ENCODE assay signal across 31 cellular contexts in genomic region chr2:232476791-232477190, GRCh38. TPM values are rescaled to one million over a fixed set of nuclear protein-coding genes. Genes with fewer than 3 reads are reported as not detected.
A peak's percentile ranks its signal among the peaks of the same experiment; 100 is the strongest.
DNase-seq lines count a peak whose midpoint lies in the region; ATAC-seq, FAIRE-seq and TF ChIP-seq lines count a peak whose summit lies in the region.
"Had no signal": no experiment of that assay in that cellular context is flagged by ENCODE, and none has a peak within 500 bp of the region (broad histone marks: within the 10 kb centered on the region; RNA-seq: fewer than 3 reads in every experiment).

No MANE protein-coding gene starts in this region.

- DNase-seq in activated CD4-positive, CD25-positive, alpha-beta regulatory T cell treated with anti-CD3 and anti-CD28 coated beads, Interleukin-2, amount 50 U/mL, for 72 hours = peak; percentile 26
- DNase-seq in activated CD4-positive, CD25-positive, alpha-beta regulatory T cell (lab: John Stamatoyannopoulos, UW) = no peak
- DNase-seq in right lobe of liver (peak; percentile 6 to 50 (median 28)), HepG2 (ENCODE audit: low spot score) (no peak), mesenteric fat pad (ENCODE audit: low spot score) (peak; percentile 57), upper lobe of right lung (peak; percentile 40), NCI-H2227 treated with DMSO at 0.1 percent for 48 hours (lab: John Stamatoyannopoulos, UW) (no peak), putamen (ENCODE audit: low spot score) (no peak)
- DNase-seq: AML-193, C1 segment of cervical spinal cord, Calu3, DMS153, GM23248, H9, HFFc6, KG1, NCI-H1092, NCI-H1436 treated with DMSO at 0.1 percent for 48 hours, NCI-H1930, NCI-H2171, NCI-H524 treated with DMSO at 0.1 percent for 48 hours, NCI-H82 had no signal

- intact Hi-C loops in right lobe of liver (cut with DNase I) (no loop called here), HepG2 (cut with micrococcal nuclease; ENCODE audit: unreplicated experiment) (loop anchor here (5.0 kb wide), 1 partner anchor 46 kb away; the partner anchor contains the start of gene PRSS56), upper lobe of right lung (cut with DNase I) (no loop called here)

- no peak overlapping the region for H2AFZ ChIP-seq in HepG2 (ENCODE audit: low read length)
- H2AFZ ChIP-seq: GM23248 had no signal

- H3K4me1 ChIP-seq in right lobe of liver (no peaks in the 10 kb centered on the region), HepG2 (ENCODE audit: insufficient read depth, low read length) (no peaks in the 10 kb centered on the region), upper lobe of right lung (no peaks in the 10 kb centered on the region)
- H3K4me1 ChIP-seq: Peyer's patch had no signal

- no peak for FAIRE-seq in HepG2 (lab: Jason Lieb, UNC)
- FAIRE-seq: GM12891 had no signal

- H3K27me3 ChIP-seq in right lobe of liver (no peaks in the 10 kb centered on the region), HepG2 (ENCODE audit: control insufficient read depth in 1 of 2, insufficient read depth in 2 of 2, low read length in 2 of 2) (peaks cover 21 to 79% of the 10 kb centered on the region in 2 experiments), upper lobe of right lung (no peaks in the 10 kb centered on the region)
- H3K27me3 ChIP-seq: Peyer's patch had no signal

- POLR2A ChIA-PET in HepG2 (lab: Yijun Ruan, JAX) = no interaction called here

- TF ChIP-seq RAD21 in HepG2 (CRISPR knock-in tag; IDR thresholded peaks at IDR 0.05) = no peak

- TF ChIP-seq EP300 in HepG2 (IDR thresholded peaks at IDR 0.05; ENCODE audit: low read depth in 2 of 2, low read length in 2 of 2) (no peak), HepG2 (CRISPR knock-in tag; IDR thresholded peaks at IDR 0.05; ENCODE audit: borderline replicate concordance) (no peak)

- H3K79me2 ChIP-seq in HepG2 (ENCODE audit: insufficient read depth, low read length) = no peaks in the 10 kb centered on the region

- 90% methylated on average over 7 of the region's 7 CpGs for WGBS in right lobe of liver (ENCODE audit: insufficient coverage, low coverage, low lambda C conversion rate, missing lambda C conversion rate)
- WGBS in HepG2 (ENCODE audit: low lambda C conversion rate) = 17% methylated on average over 1 of the region's 7 CpGs

- in situ Hi-C loops in HepG2 (cut with HindIII; ENCODE audit: extremely low pct_ligation_motif_present, low pct_unique_long_range_greater_than_20kb) = no loop called here

- ATAC-seq in right lobe of liver = no peak
- ATAC-seq in HepG2 = no peak
- no peak for ATAC-seq in upper lobe of right lung

- H3K9ac ChIP-seq in HepG2 (ENCODE audit: insufficient read depth, low read depth, low read length) = no peak overlapping the region
- H3K9ac ChIP-seq: GM23248 had no signal

- no peak overlapping the region for H3K4me2 ChIP-seq in HepG2 (ENCODE audit: low read depth, low read length)

- no TSS peak for BruUV-seq in HepG2 (replicated peaks; lab: Mats Ljungman, UMichigan)

- TF ChIP-seq POLR2A in right lobe of liver (IDR thresholded peaks at IDR 0.05) (no peak), HepG2 (IDR thresholded peaks at IDR 0.05; ENCODE audit: insufficient read depth in 1 of 2, low read depth in 2 of 2, low read length in 2 of 2) (no peak)

- H3K27ac ChIP-seq in right lobe of liver (no peak overlapping the region), HepG2 (ENCODE audit: extremely low read length, insufficient read depth, low read length) (no peak overlapping the region), upper lobe of right lung (no peak overlapping the region)
- H3K27ac ChIP-seq: 22Rv1, GM23248, HL-60, Peyer's patch had no signal

- H4K20me1 ChIP-seq in HepG2 (ENCODE audit: insufficient read depth, low read length) = no peaks in the 10 kb centered on the region; the same call in 1 of the 2 replicates

- H3K36me3 ChIP-seq in right lobe of liver (no peaks in the 10 kb centered on the region), HepG2 (replicated peaks in 1 of 2; ENCODE audit: control insufficient read depth in 1 of 2, insufficient read depth in 2 of 2, low read length in 2 of 2) (no peaks in the 10 kb centered on the region), upper lobe of right lung (no peaks in the 10 kb centered on the region)
- H3K36me3 ChIP-seq: Peyer's patch had no signal

- no peak overlapping the region for H3K4me3 ChIP-seq in right lobe of liver
- no peak overlapping the region for H3K4me3 ChIP-seq in HepG2 (replicated peaks in 1 of 3; ENCODE audit: insufficient read depth in 1 of 3, low read depth in 2 of 3, low read length in 3 of 3)
- no peak overlapping the region for H3K4me3 ChIP-seq in upper lobe of right lung
- H3K4me3 ChIP-seq: GM23248, Peyer's patch had no signal

- TF ChIP-seq CTCF in right lobe of liver (IDR thresholded peaks at IDR 0.05) = no peak
- no peak for TF ChIP-seq CTCF in HepG2 (CRISPR knock-in tag; IDR thresholded peaks at IDR 0.05)
- TF ChIP-seq CTCF in upper lobe of right lung (IDR thresholded peaks at IDR 0.05) = no peak

- H3K9me3 ChIP-seq in right lobe of liver (no peaks in the 10 kb centered on the region), HepG2 (ENCODE audit: low read length) (no peaks in the 10 kb centered on the region), upper lobe of right lung (no peaks in the 10 kb centered on the region)

- CTCF ChIA-PET in HepG2 (lab: Yijun Ruan, JAX; ENCODE audit: low intra/inter-chr PET ratio, low total read pairs) = no interaction called here

RNA-seq across cellular contexts. Expression of gene ECEL1, which starts 10.8 kb away (rescaled TPM):
- total RNA-seq in right lobe of liver = 1 to 10 TPM in 1 of 6 experiments, under 1 TPM in 3, not detected in 2; 0.22 to 1.3 (median 0.83) TPM
- not detected in 2 replicates for total RNA-seq in HepG2 (2016; rRNA removed; fragmentation: Illumina TruSeq; extraction: Trizol)
- not detected in 2 replicates for total RNA-seq in HepG2 (2016; cell fraction: cytosol; rRNA removed; fragmentation: Illumina TruSeq; extraction: Trizol; ENCODE audit: low read depth)
- not detected in 2 replicates for total RNA-seq in HepG2 (2016; cell fraction: insoluble cytoplasmic fraction; rRNA removed; fragmentation: Illumina TruSeq; extraction: Trizol)
- not detected in 2 replicates for total RNA-seq in HepG2 (2016; cell fraction: membrane; rRNA removed; fragmentation: Illumina TruSeq; extraction: Trizol)
- total RNA-seq in HepG2 (2016; cell fraction: nucleus; rRNA removed; fragmentation: Illumina TruSeq; extraction: Trizol) = not detected in 2 replicates
- polyA plus RNA-seq in HepG2 (2011; rRNA removed) = not detected in 2 replicates
- 0.06 TPM in 1 of 2 replicates, not detected in the other for polyA plus RNA-seq in HepG2 (2011; cell fraction: cytosol; rRNA removed)
- polyA plus RNA-seq in HepG2 (2011; cell fraction: nucleus; rRNA removed) = 0.05 TPM in 1 of 2 replicates, not detected in the other
- polyA plus RNA-seq in HepG2 (2012) = not detected in 2 replicates
- polyA plus RNA-seq in HepG2 (2016; cell fraction: cytosol; fragmentation: Illumina TruSeq; extraction: Trizol; ENCODE audit: low read depth) = not detected in 2 replicates
- polyA plus RNA-seq in HepG2 (2016; cell fraction: insoluble cytoplasmic fraction; fragmentation: Illumina TruSeq; extraction: Trizol; ENCODE audit: low read depth) = not detected in 2 replicates
- not detected in 2 replicates for polyA plus RNA-seq in HepG2 (2016; cell fraction: membrane; fragmentation: Illumina TruSeq; extraction: Trizol; ENCODE audit: low read depth)
- polyA plus RNA-seq in HepG2 (2016; cell fraction: nucleus; fragmentation: Illumina TruSeq; extraction: Trizol; ENCODE audit: insufficient read depth, low read depth) = not detected in 2 replicates
- not detected in 2 replicates for polyA minus RNA-seq in HepG2 (2011; rRNA and poly(A)+ RNA removed; ENCODE audit: low replicate concordance)
- polyA minus RNA-seq in HepG2 (2011; cell fraction: cytosol; rRNA and poly(A)+ RNA removed) = not detected in 2 replicates
- not detected in 2 replicates for polyA minus RNA-seq in HepG2 (2011; cell fraction: nucleus; rRNA and poly(A)+ RNA removed)
- total RNA-seq in mesenteric fat pad = 0.35 TPM
- total RNA-seq in upper lobe of right lung = not detected
- total RNA-seq: Calu3; CD8-positive, alpha-beta memory T cell; HFFc6; HT-29; OCI-LY7; Peyer's patch had no signal
- polyA plus RNA-seq: AG04450; CD8-positive, alpha-beta memory T cell; GM23248 had no signal

RNA-seq across cellular contexts. Expression of gene ALPI, which starts 20.8 kb away (rescaled TPM):
- total RNA-seq in right lobe of liver (under 1 TPM in 2 of 6 experiments, not detected in 4; 0.19 to 0.25 TPM), HepG2 (2016; rRNA removed; fragmentation: Illumina TruSeq; extraction: Trizol) (not detected in 2 replicates), mesenteric fat pad (0.71 TPM), upper lobe of right lung (not detected)
- total RNA-seq in HepG2 (2016; cell fraction: cytosol; rRNA removed; fragmentation: Illumina TruSeq; extraction: Trizol; ENCODE audit: low read depth) = not detected in 2 replicates
- not detected in 2 replicates for total RNA-seq in HepG2 (2016; cell fraction: insoluble cytoplasmic fraction; rRNA removed; fragmentation: Illumina TruSeq; extraction: Trizol)
- not detected in 2 replicates for total RNA-seq in HepG2 (2016; cell fraction: membrane; rRNA removed; fragmentation: Illumina TruSeq; extraction: Trizol)
- not detected in 2 replicates for total RNA-seq in HepG2 (2016; cell fraction: nucleus; rRNA removed; fragmentation: Illumina TruSeq; extraction: Trizol)
- polyA plus RNA-seq in HepG2 (2011; rRNA removed) = 0.03 TPM in 1 of 2 replicates, not detected in the other
- 0.03 and 0.05 TPM in 2 replicates for polyA plus RNA-seq in HepG2 (2011; cell fraction: cytosol; rRNA removed)
- 0.07 TPM in 1 of 2 replicates, not detected in the other for polyA plus RNA-seq in HepG2 (2011; cell fraction: nucleus; rRNA removed)
- polyA plus RNA-seq in HepG2 (2012) = not detected in 2 replicates
- not detected in 2 replicates for polyA plus RNA-seq in HepG2 (2016; cell fraction: cytosol; fragmentation: Illumina TruSeq; extraction: Trizol; ENCODE audit: low read depth)
- polyA plus RNA-seq in HepG2 (2016; cell fraction: insoluble cytoplasmic fraction; fragmentation: Illumina TruSeq; extraction: Trizol; ENCODE audit: low read depth) = not detected in 2 replicates
- polyA plus RNA-seq in HepG2 (2016; cell fraction: membrane; fragmentation: Illumina TruSeq; extraction: Trizol; ENCODE audit: low read depth) = not detected in 2 replicates
- polyA plus RNA-seq in HepG2 (2016; cell fraction: nucleus; fragmentation: Illumina TruSeq; extraction: Trizol; ENCODE audit: insufficient read depth, low read depth) = not detected in 2 replicates
- 0.42 TPM in 1 of 2 replicates, not detected in the other for polyA minus RNA-seq in HepG2 (2011; rRNA and poly(A)+ RNA removed; ENCODE audit: low replicate concordance)
- not detected in 2 replicates for polyA minus RNA-seq in HepG2 (2011; cell fraction: cytosol; rRNA and poly(A)+ RNA removed)
- polyA minus RNA-seq in HepG2 (2011; cell fraction: nucleus; rRNA and poly(A)+ RNA removed) = not detected in 2 replicates
- total RNA-seq: Calu3; CD8-positive, alpha-beta memory T cell; G401; GM23248; H9; HFFc6; HT-29; OCI-LY7 had no signal
- polyA plus RNA-seq: AG04450; CD8-positive, alpha-beta memory T cell; GM23248 had no signal

RNA-seq across cellular contexts. Expression of gene PRSS56, which starts 43.4 kb away (rescaled TPM):
- total RNA-seq in right lobe of liver = under 1 TPM in 1 of 6 experiments, not detected in 5; 0.19 TPM
- total RNA-seq in HepG2 (2016; rRNA removed; fragmentation: Illumina TruSeq; extraction: Trizol) = not detected in 2 replicates
- not detected in 2 replicates for total RNA-seq in HepG2 (2016; cell fraction: cytosol; rRNA removed; fragmentation: Illumina TruSeq; extraction: Trizol; ENCODE audit: low read depth)
- total RNA-seq in HepG2 (2016; cell fraction: insoluble cytoplasmic fraction; rRNA removed; fragmentation: Illumina TruSeq; extraction: Trizol) = 0.09 TPM in 1 of 2 replicates, not detected in the other
- not detected in 2 replicates for total RNA-seq in HepG2 (2016; cell fraction: membrane; rRNA removed; fragmentation: Illumina TruSeq; extraction: Trizol)
- total RNA-seq in HepG2 (2016; cell fraction: nucleus; rRNA removed; fragmentation: Illumina TruSeq; extraction: Trizol) = not detected in 2 replicates
- polyA plus RNA-seq in HepG2 (2011; rRNA removed) = not detected in 2 replicates
- not detected in 2 replicates for polyA plus RNA-seq in HepG2 (2011; cell fraction: cytosol; rRNA removed)
- polyA plus RNA-seq in HepG2 (2011; cell fraction: nucleus; rRNA removed) = not detected in 2 replicates
- not detected in 2 replicates for polyA plus RNA-seq in HepG2 (2012)
- not detected in 2 replicates for polyA plus RNA-seq in HepG2 (2016; cell fraction: cytosol; fragmentation: Illumina TruSeq; extraction: Trizol; ENCODE audit: low read depth)
- not detected in 2 replicates for polyA plus RNA-seq in HepG2 (2016; cell fraction: insoluble cytoplasmic fraction; fragmentation: Illumina TruSeq; extraction: Trizol; ENCODE audit: low read depth)
- not detected in 2 replicates for polyA plus RNA-seq in HepG2 (2016; cell fraction: membrane; fragmentation: Illumina TruSeq; extraction: Trizol; ENCODE audit: low read depth)
- not detected in 2 replicates for polyA plus RNA-seq in HepG2 (2016; cell fraction: nucleus; fragmentation: Illumina TruSeq; extraction: Trizol; ENCODE audit: insufficient read depth, low read depth)
- not detected in 2 replicates for polyA minus RNA-seq in HepG2 (2011; rRNA and poly(A)+ RNA removed; ENCODE audit: low replicate concordance)
- not detected in 2 replicates for polyA minus RNA-seq in HepG2 (2011; cell fraction: cytosol; rRNA and poly(A)+ RNA removed)
- not detected in 2 replicates for polyA minus RNA-seq in HepG2 (2011; cell fraction: nucleus; rRNA and poly(A)+ RNA removed)
- not detected for total RNA-seq in mesenteric fat pad
- total RNA-seq in upper lobe of right lung = not detected
- total RNA-seq: Calu3; CD8-positive, alpha-beta memory T cell; G401; GM23248; H9; HFFc6; HT-29; OCI-LY7; Peyer's patch had no signal
- polyA plus RNA-seq: AG04450; CD8-positive, alpha-beta memory T cell; GM23248 had no signal

RNA-seq across cellular contexts. Expression of gene CHRND, which starts 49.2 kb away (rescaled TPM):
- not detected for total RNA-seq in right lobe of liver
- total RNA-seq in HepG2 (2016; rRNA removed; fragmentation: Illumina TruSeq; extraction: Trizol) = 0.10 TPM in 1 of 2 replicates, not detected in the other
- total RNA-seq in HepG2 (2016; cell fraction: cytosol; rRNA removed; fragmentation: Illumina TruSeq; extraction: Trizol; ENCODE audit: low read depth) = not detected in 2 replicates
- total RNA-seq in HepG2 (2016; cell fraction: insoluble cytoplasmic fraction; rRNA removed; fragmentation: Illumina TruSeq; extraction: Trizol) = not detected in 2 replicates
- total RNA-seq in HepG2 (2016; cell fraction: membrane; rRNA removed; fragmentation: Illumina TruSeq; extraction: Trizol) = 0.07 and 0.25 TPM in 2 replicates
- total RNA-seq in HepG2 (2016; cell fraction: nucleus; rRNA removed; fragmentation: Illumina TruSeq; extraction: Trizol) = not detected in 2 replicates
- 0.13 and 0.18 TPM in 2 replicates for polyA plus RNA-seq in HepG2 (2011; rRNA removed)
- polyA plus RNA-seq in HepG2 (2011; cell fraction: cytosol; rRNA removed) = 0.08 and 0.14 TPM in 2 replicates
- 0.12 and 0.24 TPM in 2 replicates for polyA plus RNA-seq in HepG2 (2011; cell fraction: nucleus; rRNA removed)
- polyA plus RNA-seq in HepG2 (2012) = 0.13 and 0.32 TPM in 2 replicates
- polyA plus RNA-seq in HepG2 (2016; cell fraction: cytosol; fragmentation: Illumina TruSeq; extraction: Trizol; ENCODE audit: low read depth) = 0.10 and 0.12 TPM in 2 replicates
- not detected in 2 replicates for polyA plus RNA-seq in HepG2 (2016; cell fraction: insoluble cytoplasmic fraction; fragmentation: Illumina TruSeq; extraction: Trizol; ENCODE audit: low read depth)
- polyA plus RNA-seq in HepG2 (2016; cell fraction: membrane; fragmentation: Illumina TruSeq; extraction: Trizol; ENCODE audit: low read depth) = 0.11 and 0.52 TPM in 2 replicates
- polyA plus RNA-seq in HepG2 (2016; cell fraction: nucleus; fragmentation: Illumina TruSeq; extraction: Trizol; ENCODE audit: insufficient read depth, low read depth) = 0.26 TPM in 1 of 2 replicates, not detected in the other
- 0.28 TPM in 1 of 2 replicates, not detected in the other for polyA minus RNA-seq in HepG2 (2011; rRNA and poly(A)+ RNA removed; ENCODE audit: low replicate concordance)
- polyA minus RNA-seq in HepG2 (2011; cell fraction: cytosol; rRNA and poly(A)+ RNA removed) = not detected in 2 replicates
- polyA minus RNA-seq in HepG2 (2011; cell fraction: nucleus; rRNA and poly(A)+ RNA removed) = not detected in 2 replicates
- not detected for total RNA-seq in mesenteric fat pad
- not detected for total RNA-seq in upper lobe of right lung
- total RNA-seq: Calu3; CD8-positive, alpha-beta memory T cell; G401; GM23248; H9; HFFc6; HT-29; OCI-LY7; Peyer's patch had no signal
- polyA plus RNA-seq: AG04450; CD8-positive, alpha-beta memory T cell; GM23248 had no signal

Comparison
In these comparisons a context has a peak if more than half of its experiments do, and no peak if none do; other contexts are left out.
1. DNase-seq: peak in activated CD4-positive, CD25-positive, alpha-beta regulatory T cell treated with anti-CD3 and anti-CD28 coated beads, Interleukin-2, amount 50 U/mL, for 72 hours (single experiment), right lobe of liver (3 of 3), mesenteric fat pad (single experiment) and upper lobe of right lung (single experiment); none in activated CD4-positive, CD25-positive, alpha-beta regulatory T cell (0 of 4), HepG2 (single experiment), NCI-H2227 treated with DMSO at 0.1 percent for 48 hours (single experiment) and putamen (single experiment).